Comparison of ENCODE assay signal across 19 cellular contexts in genomic region chr10:3085785-3086567, GRCh38. TPM values are rescaled to one million over a fixed set of nuclear protein-coding genes. Genes with fewer than 3 reads are reported as not detected.
DNase-seq lines count a peak whose midpoint lies in the region; ATAC-seq, FAIRE-seq and TF ChIP-seq lines count a peak whose summit lies in the region.
"Had no signal": no experiment of that assay in that cellular context is flagged by ENCODE, and none has a peak within 500 bp of the region (broad histone marks: within the 10 kb centered on the region; RNA-seq: fewer than 3 reads in every experiment).

No MANE protein-coding gene starts in this region.

- POLR2A ChIA-PET in endothelial cell of umbilical vein (lab: Charles Lee): no interaction called here

- H2AFZ ChIP-seq in endothelial cell of umbilical vein (ENCODE audit: low read depth, low read length): no peak overlapping the region

- peaks cover 9 to 10% of the 10 kb centered on the region in 2 experiments for H3K36me3 ChIP-seq in endothelial cell of umbilical vein (ENCODE audit: control insufficient read depth in 2 of 2, extremely low read depth in 1 of 2, insufficient read depth in 2 of 2, low read length in 2 of 2)
- peaks cover 0 to 5% (median 2%) of the 10 kb centered on the region in 4 donors for H3K36me3 ChIP-seq in sigmoid colon
- H3K36me3 ChIP-seq: pancreas had no signal

- TF ChIP-seq EP300 in sigmoid colon (IDR thresholded peaks at IDR 0.05): no peak

- H3K9ac ChIP-seq in endothelial cell of umbilical vein (replicated peaks; ENCODE audit: extremely low read depth, insufficient read depth, low read length): no peak overlapping the region
- H3K9ac ChIP-seq: KMS-11 had no signal

- peak; percentile 34 for DNase-seq in activated effector memory CD4-positive, alpha-beta T cell treated with anti-CD3 and anti-CD28 coated beads, Interleukin-2, amount 50 U/mL, for 16 hours
- DNase-seq in activated effector memory CD4-positive, alpha-beta T cell treated with Interleukin-2 at 50 U/mL for 16 hours: no peak
- DNase-seq in KBM-7: peak; percentile 12
- peak; percentile 44 for DNase-seq in endothelial cell of umbilical vein (ENCODE audit: low read depth, low spot score)
- DNase-seq in sigmoid colon: peak; percentile 20
- no peak for DNase-seq in stimulated activated CD4-positive, alpha-beta T cell treated with anti-CD3 and anti-CD28 coated beads, Interleukin-4, amount 100 ng/mL, for 4 hours
- DNase-seq: activated CD4-positive, alpha-beta T cell treated with anti-CD3 and anti-CD28 coated beads, Interleukin-2, amount 50 U/mL, for 1 hour; activated naive CD4-positive, alpha-beta T cell treated with Interleukin-2 at 50 U/mL for 16 hours; activated T-cell treated with anti-CD3 and anti-CD28 coated beads for 4 hours; anterior cingulate cortex; CD4-positive, CD25-positive, alpha-beta regulatory T cell; cerebellar nuclear complex; heart left ventricle; NCI-H1048; NCI-H510A had no signal

- H3K27ac ChIP-seq in endothelial cell of umbilical vein (ENCODE audit: insufficient read depth, low read depth, low read length) (peak overlapping the region; percentile 70), sigmoid colon (peak overlapping the region in 1 of 4 donors; percentile 54)
- H3K27ac ChIP-seq: KMS-11, pancreas had no signal

- H3K9me1 ChIP-seq in endothelial cell of umbilical vein (replicated peaks; ENCODE audit: control insufficient read depth, extremely low read depth, insufficient read depth, low read length): no peaks in the 10 kb centered on the region

- BruUV-seq in endothelial cell of umbilical vein (replicated peaks; lab: Mats Ljungman, UMichigan): no TSS peak

- H4K20me1 ChIP-seq in endothelial cell of umbilical vein (replicated peaks; ENCODE audit: control insufficient read depth, extremely low read depth, insufficient read depth, low read length): no peaks in the 10 kb centered on the region

- TF ChIP-seq CTCF in endothelial cell of umbilical vein (IDR thresholded peaks at IDR 0.05; ENCODE audit: extremely low read depth in 1 of 2, insufficient read depth in 1 of 2, low read depth in 1 of 2, low read length in 2 of 2) (no peak), sigmoid colon (IDR thresholded peaks at IDR 0.05) (no peak)

- no peak for FAIRE-seq in endothelial cell of umbilical vein (lab: Jason Lieb, UNC)
- FAIRE-seq: pancreas had no signal

- WGBS in sigmoid colon, 2 donors: 83% methylated on average over 20 of the region's 20 CpGs

- ATAC-seq in HG03521 (IDR thresholded peaks at IDR 0.05; ENCODE audit: unreplicated experiment) (no peak), HG03432 (IDR thresholded peaks at IDR 0.05; ENCODE audit: unreplicated experiment) (no peak)
- ATAC-seq: pancreas had no signal

- dilution Hi-C loops in endothelial cell of umbilical vein (cut with MboI; ENCODE audit: extremely low pct_ligation_motif_present, low sequenced_read_pairs): no loop called here

- peaks cover 37% of the 10 kb centered on the region for H3K4me1 ChIP-seq in endothelial cell of umbilical vein (ENCODE audit: control insufficient read depth, extremely low read depth, insufficient read depth, low read length)
- peaks cover 0 to 22% (median 16%) of the 10 kb centered on the region in 4 donors for H3K4me1 ChIP-seq in sigmoid colon

- TF ChIP-seq POLR2A in endothelial cell of umbilical vein (IDR thresholded peaks at IDR 0.05; ENCODE audit: low read depth, low read length): no peak
- TF ChIP-seq POLR2A in sigmoid colon (IDR thresholded peaks at IDR 0.05): no peak

- in situ Hi-C loops in KBM-7 (cut with MboI; ENCODE audit: low pct_unique_long_range_greater_than_20kb, low sequenced_read_pairs): no loop called here

- H3K27me3 ChIP-seq in endothelial cell of umbilical vein (ENCODE audit: control insufficient read depth in 2 of 2, insufficient read depth in 2 of 2, low read length in 2 of 2) (no peaks in the 10 kb centered on the region), sigmoid colon (no peaks in the 10 kb centered on the region)
- H3K27me3 ChIP-seq: heart left ventricle, pancreas had no signal

- no peak overlapping the region for H3K4me2 ChIP-seq in endothelial cell of umbilical vein (ENCODE audit: insufficient read depth, low read length)
- H3K4me2 ChIP-seq: KMS-11 had no signal

- intact Hi-C loops in endothelial cell of umbilical vein (cut with micrococcal nuclease): no loop called here
- intact Hi-C loops in sigmoid colon (cut with DNase I): no loop called here

- H3K9me3 ChIP-seq in endothelial cell of umbilical vein (replicated peaks; ENCODE audit: control insufficient read depth, insufficient read depth, low read length): no peaks in the 10 kb centered on the region
- H3K9me3 ChIP-seq in sigmoid colon: no peaks in the 10 kb centered on the region
- H3K9me3 ChIP-seq: heart left ventricle, pancreas had no signal

- CTCF ChIA-PET in endothelial cell of umbilical vein (lab: Charles Lee): no interaction called here

- H3K4me3 ChIP-seq in endothelial cell of umbilical vein (replicated peaks in 1 of 3; ENCODE audit: insufficient read depth in 1 of 3, low read depth in 1 of 3, low read length in 3 of 3): no peak overlapping the region
- no peak overlapping the region for H3K4me3 ChIP-seq in sigmoid colon
- H3K4me3 ChIP-seq: heart left ventricle, pancreas had no signal

- peaks cover 81% of the 10 kb centered on the region for H3K79me2 ChIP-seq in endothelial cell of umbilical vein (ENCODE audit: control insufficient read depth, insufficient read depth, low read length)

TF ChIP-seq in endothelial cell of umbilical vein, 7 proteins besides CTCF, POLR2A, EP300 and RAD21:
- no peak for TF ChIP-seq EZH2 (IDR thresholded peaks at IDR 0.05; ENCODE audit: borderline replicate concordance, low read depth, low read length, severe bottlenecking)
- no peak for TF ChIP-seq MAX (IDR thresholded peaks at IDR 0.05; ENCODE audit: insufficient read depth, insufficient read length)
- no peak for TF ChIP-seq FOS (IDR thresholded peaks at IDR 0.05; ENCODE audit: borderline replicate concordance, insufficient read depth, low read length)
- TF ChIP-seq MYC (IDR thresholded peaks at IDR 0.05; ENCODE audit: low read depth, low read length): no peak
- TF ChIP-seq JUN (IDR thresholded peaks at IDR 0.05; ENCODE audit: borderline replicate concordance, insufficient read depth, insufficient read length, low read depth): no peak
- TF ChIP-seq GATA2 (IDR thresholded peaks at IDR 0.05; ENCODE audit: insufficient read depth, insufficient read length, low read depth, low read length): no peak
- no peak for TF ChIP-seq POLR2AphosphoS5 (IDR thresholded peaks at IDR 0.05; ENCODE audit: insufficient read depth, low read depth, low read length)

RNA-seq across cellular contexts. Expression of gene PFKP, which starts 18.6 kb away (rescaled TPM):
- 359 and 360 TPM in 2 replicates for total RNA-seq in endothelial cell of umbilical vein
- 185 and 199 TPM in 2 replicates for polyA plus RNA-seq in endothelial cell of umbilical vein
- polyA plus RNA-seq in endothelial cell of umbilical vein (2011; cell fraction: cytosol; rRNA removed): 217 and 218 TPM in 2 replicates
- 292 and 301 TPM in 2 replicates for polyA plus RNA-seq in endothelial cell of umbilical vein (2011; cell fraction: nucleus; rRNA removed)
- 370 TPM in 2 replicates for polyA plus RNA-seq in endothelial cell of umbilical vein (2012)
- polyA minus RNA-seq in endothelial cell of umbilical vein: 153 and 184 TPM in 2 replicates
- polyA minus RNA-seq in endothelial cell of umbilical vein (2011; cell fraction: cytosol; rRNA and poly(A)+ RNA removed): 59.9 TPM
- polyA minus RNA-seq in endothelial cell of umbilical vein (2011; cell fraction: nucleus; rRNA and poly(A)+ RNA removed): 90.1 and 121 TPM in 2 replicates
- total RNA-seq in sigmoid colon: 10 to 100 TPM; 27.5 to 94.7 (median 58.4) TPM
- 100 to 1,000 TPM in 1 of 3 donors, 10 to 100 TPM in 2; 26.4 to 105 (median 40.2) TPM for polyA plus RNA-seq in sigmoid colon

Comparison
In these comparisons a context has a peak if more than half of its experiments do, and no peak if none do; other contexts are left out.
1. DNase-seq: peak in activated effector memory CD4-positive, alpha-beta T cell treated with anti-CD3 and anti-CD28 coated beads, Interleukin-2, amount 50 U/mL, for 16 hours (single experiment), KBM-7 (single experiment), endothelial cell of umbilical vein (single experiment) and sigmoid colon (single experiment); none in activated effector memory CD4-positive, alpha-beta T cell treated with Interleukin-2 at 50 U/mL for 16 hours (single experiment) and stimulated activated CD4-positive, alpha-beta T cell treated with anti-CD3 and anti-CD28 coated beads, Interleukin-4, amount 100 ng/mL, for 4 hours (0 of 2).